15 cellular contexts compared by ENCODE assay signal in genomic region chr16:1019934-1020305, GRCh38. TPM values are rescaled to one million over a fixed set of nuclear protein-coding genes. Genes with fewer than 3 reads are reported as not detected.
DNase-seq lines count a peak whose midpoint lies in the region; ATAC-seq and TF ChIP-seq lines count a peak whose summit lies in the region.
"Had no signal": no experiment of that assay in that cellular context is flagged by ENCODE, and none has a peak within 500 bp of the region (broad histone marks: within the 10 kb centered on the region; RNA-seq: fewer than 3 reads in every experiment).

No MANE protein-coding gene starts in this region.

- H3K4me3 ChIP-seq in endodermal cell (ENCODE audit: low read length) = no peak overlapping the region
- no peak overlapping the region for H3K4me3 ChIP-seq in aorta (ENCODE audit: low read length in 2 of 2)

- H3K27me3 Mint-ChIP-seq in endodermal cell (ENCODE audit: insufficient read depth) = no peaks in the 10 kb centered on the region
- H3K27me3 Mint-ChIP-seq in nephron (ENCODE audit: low read depth) = peaks cover 17% of the 10 kb centered on the region

- intact Hi-C loops in aorta (cut with DNase I) = loop anchor here in 1 of 2 donors (5.0 kb wide), 1 partner anchor 43 kb away; no protein-coding TSS in a partner anchor
- intact Hi-C loops in left colon (cut with DNase I, micrococcal nuclease) = no loop called here

- H3K9me3 ChIP-seq in endodermal cell (ENCODE audit: control insufficient read depth, low read length) = no peaks in the 10 kb centered on the region
- no peaks in the 10 kb centered on the region for H3K9me3 ChIP-seq in aorta (ENCODE audit: control insufficient read depth, low read length)

- no peaks in the 10 kb centered on the region for H3K27me3 ChIP-seq in endodermal cell (ENCODE audit: control insufficient read depth, insufficient read depth, low read length, poor library complexity, severe bottlenecking)
- no peaks in the 10 kb centered on the region for H3K27me3 ChIP-seq in aorta (ENCODE audit: control insufficient read depth in 1 of 2, insufficient read depth in 2 of 2, low read length in 1 of 2)

- H3K36me3 ChIP-seq in endodermal cell (ENCODE audit: control insufficient read depth, insufficient read depth, low read length) (no peaks in the 10 kb centered on the region), aorta (ENCODE audit: control insufficient read depth in 1 of 2, insufficient read depth in 2 of 2, low read length in 1 of 2) (no peaks in the 10 kb centered on the region)

- WGBS in endodermal cell (ENCODE audit: insufficient coverage in 1 of 2, insufficient read length in 1 of 2), 2 experiments = 92 to 93% methylated on average over 14 to 19 of the region's 19 CpGs
- 69 to 76% methylated on average over 19 of the region's 19 CpGs for WGBS in aorta, 2 donors

- TF ChIP-seq CTCF in endodermal cell (conservative IDR thresholded peaks at IDR 0.05) (no peak), nephron (IDR thresholded peaks at IDR 0.05; ENCODE audit: unreplicated experiment in 3 of 3) (no peak)

- H3K36me3 Mint-ChIP-seq in endodermal cell (ENCODE audit: low read depth) = no peaks in the 10 kb centered on the region
- H3K36me3 Mint-ChIP-seq in nephron (ENCODE audit: low read depth) = no peaks in the 10 kb centered on the region
- H3K36me3 Mint-ChIP-seq: mesothelial cell of epicardium had no signal

- peaks cover 9% of the 10 kb centered on the region for H3K4me1 Mint-ChIP-seq in endodermal cell
- peaks cover 25% of the 10 kb centered on the region for H3K4me1 Mint-ChIP-seq in nephron

- H3K27ac Mint-ChIP-seq in endodermal cell = peak overlapping the region; percentile 48
- peak overlapping the region in 2 of 3 experiments; percentile 40 to 77 for H3K27ac Mint-ChIP-seq in nephron
- H3K27ac Mint-ChIP-seq: mesothelial cell of epicardium had no signal

- DNase-seq in DMS79 treated with DMSO at 0.1 percent for 48 hours (lab: John Stamatoyannopoulos, UW) = peak; percentile 16
- no peak for DNase-seq in DMS79 (lab: John Stamatoyannopoulos, UW)
- no peak for DNase-seq in endodermal cell
- no peak for DNase-seq in aorta
- no peak for DNase-seq in activated CD4-positive, alpha-beta T cell treated with anti-CD3 and anti-CD28 coated beads for 4 hours
- DNase-seq in left colon = no peak
- DNase-seq: activated CD4-positive, alpha-beta T cell treated with anti-CD3 and anti-CD28 coated beads for 48 hours; activated T-cell treated with anti-CD3 and anti-CD28 coated beads, Interleukin-2, amount 50 U/mL, for 48 hours; MM.1S; T-helper 1 cell had no signal

- H3K27ac ChIP-seq in endodermal cell (ENCODE audit: low read depth, low read length) = no peak overlapping the region
- peak overlapping the region in 1 of 2 donors; percentile 38 for H3K27ac ChIP-seq in aorta (ENCODE audit: low read depth in 1 of 2, low read length in 2 of 2)
- H3K27ac ChIP-seq: 22Rv1 had no signal

- H3K9me3 Mint-ChIP-seq in endodermal cell (no peaks in the 10 kb centered on the region), nephron (no peaks in the 10 kb centered on the region)
- H3K9me3 Mint-ChIP-seq: mesothelial cell of epicardium had no signal

- no peak overlapping the region for H3K9ac ChIP-seq in endodermal cell (ENCODE audit: extremely low read depth, low read length, poor library complexity, severe bottlenecking)

- ATAC-seq in aorta (ENCODE audit: low FRiP score) (peak; percentile 3), GM21526 (IDR thresholded peaks at IDR 0.05; ENCODE audit: low FRiP score, unreplicated experiment) (no peak), left colon (no peak)

- H3K4me3 Mint-ChIP-seq in endodermal cell (no peak overlapping the region), nephron (peak overlapping the region in 2 of 3 experiments; percentile 38 to 41)
- H3K4me3 Mint-ChIP-seq: mesothelial cell of epicardium had no signal

- H3K4me1 ChIP-seq in endodermal cell (ENCODE audit: control insufficient read depth, insufficient read depth, low read length) (no peaks in the 10 kb centered on the region), aorta (ENCODE audit: control insufficient read depth in 1 of 2, insufficient read depth in 2 of 2, low read length in 2 of 2) (no peaks in the 10 kb centered on the region)

RNA-seq across cellular contexts. Expression of gene SOX8, which starts 38.4 kb away (rescaled TPM):
- total RNA-seq in endodermal cell = 1 to 10 TPM in 1 of 2 donors, under 1 TPM in 1; 0.69 to 5.1 TPM
- 8.9 TPM for polyA plus RNA-seq in endodermal cell (2013, experiment 1 of 2)
- polyA plus RNA-seq in endodermal cell (2013, experiment 2 of 2) = 9.2 TPM
- total RNA-seq in aorta = 1 to 10 TPM; 2.2 to 7.0 TPM
- 1 to 10 TPM; 1.0 to 5.7 TPM for polyA plus RNA-seq in aorta
- under 1 TPM; 0.31 to 0.70 TPM for total RNA-seq in left colon

RNA-seq across cellular contexts. Expression of gene LMF1, which starts 49.1 kb away (rescaled TPM):
- total RNA-seq in endodermal cell (10 to 100 TPM; 13.7 to 15.1 TPM), aorta (10 to 100 TPM; 18.2 to 38.4 TPM), left colon (10 to 100 TPM; 17.3 to 22.6 TPM)
- 12.7 TPM for polyA plus RNA-seq in endodermal cell (2013, experiment 1 of 2)
- polyA plus RNA-seq in endodermal cell (2013, experiment 2 of 2) = 10.8 TPM
- 10 to 100 TPM in 1 of 2 donors, 1 to 10 TPM in 1; 8.8 to 75.0 TPM for polyA plus RNA-seq in aorta

RNA-seq across cellular contexts. Expression of gene SSTR5, which starts 52.6 kb away (rescaled TPM):
- 1 to 10 TPM in 1 of 2 donors, under 1 TPM in 1; 0.64 to 1.3 TPM for total RNA-seq in endodermal cell
- 0.18 TPM for polyA plus RNA-seq in endodermal cell (2013, experiment 1 of 2)
- polyA plus RNA-seq in endodermal cell (2013, experiment 2 of 2) = not detected
- total RNA-seq in aorta = under 1 TPM in 1 of 2 donors, not detected in 1; 0.26 TPM
- polyA plus RNA-seq in aorta = under 1 TPM; 0.49 to 0.75 TPM
- total RNA-seq in left colon = under 1 TPM in 1 of 2 donors, not detected in 1; 0.25 TPM
- total RNA-seq: mesothelial cell of epicardium, subcutaneous adipose tissue had no signal
